Comparison of ENCODE assay signal across 22 cellular contexts in genomic region chr12:96812153-96812552, GRCh38.
"Had no signal": no experiment of that assay in that cellular context is flagged by ENCODE, and none has a peak within 500 bp of the region (broad histone marks: within the 10 kb centered on the region; RNA-seq: fewer than 3 reads in every experiment).

No MANE protein-coding gene starts in this region.

- H3K27me3 ChIP-seq: dorsolateral prefrontal cortex, gastroesophageal sphincter, heart left ventricle, tibial artery had no signal

- H3K4me1 ChIP-seq: gastroesophageal sphincter, heart left ventricle, parathyroid adenoma, tibial artery had no signal

- H3K27ac ChIP-seq: dorsolateral prefrontal cortex, gastroesophageal sphincter, heart left ventricle, parathyroid adenoma, tibial artery had no signal

- DNase-seq: activated CD4-positive, alpha-beta T cell treated with anti-CD3 and anti-CD28 coated beads for 4 hours; activated CD4-positive, alpha-beta T cell treated with anti-CD3 and anti-CD28 coated beads, Interleukin-2, amount 50 U/mL, for 48 hours; activated CD4-positive, CD25-positive, alpha-beta regulatory T cell; activated CD8-positive, alpha-beta memory T cell treated with anti-CD3 and anti-CD28 coated beads, Interleukin-2, amount 50 U/mL, for 48 hours; activated naive CD4-positive, alpha-beta T cell treated with Interleukin-2 at 50 U/mL for 16 hours; activated naive CD8-positive, alpha-beta T cell treated with anti-CD3 and anti-CD28 coated beads for 36 hours; activated T-cell treated with anti-CD3 and anti-CD28 coated beads, Interleukin-2, amount 50 U/mL, for 48 hours; central memory CD4-positive, alpha-beta T cell; dorsolateral prefrontal cortex; heart left ventricle; islet precursor cell; left cardiac atrium; mesendoderm; mucosa of descending colon; nephron progenitor cell; nucleus accumbens; right cardiac atrium; stimulated activated CD4-positive, alpha-beta T cell treated with anti-CD3 and anti-CD28 coated beads, Interleukin-12 subunit alpha, Interleukin-12 subunit beta, amount 100 ng/mL, for 4 hours; stimulated activated naive CD8-positive, alpha-beta T cell treated with anti-CD3 and anti-CD28 coated beads, Interleukin-15, amount 100 ng/mL, for 72 hours; tibial artery had no signal

- H3K9me3 ChIP-seq: gastroesophageal sphincter, mucosa of descending colon, tibial artery had no signal

- H3K9ac ChIP-seq: parathyroid adenoma had no signal

- H3K4me3 ChIP-seq: dorsolateral prefrontal cortex, gastroesophageal sphincter, heart left ventricle, mucosa of descending colon, tibial artery had no signal

- H3K4me3 Mint-ChIP-seq: activated naive CD8-positive, alpha-beta T cell treated with anti-CD3 and anti-CD28 coated beads for 36 hours; nephron progenitor cell; stimulated activated naive CD8-positive, alpha-beta T cell treated with anti-CD3 and anti-CD28 coated beads, Interleukin-15, amount 100 ng/mL, for 72 hours had no signal

- H3K27ac Mint-ChIP-seq: activated naive CD8-positive, alpha-beta T cell treated with anti-CD3 and anti-CD28 coated beads for 36 hours; nephron progenitor cell; stimulated activated naive CD8-positive, alpha-beta T cell treated with anti-CD3 and anti-CD28 coated beads, Interleukin-15, amount 100 ng/mL, for 72 hours had no signal

- H3K27me3 Mint-ChIP-seq: activated naive CD8-positive, alpha-beta T cell treated with anti-CD3 and anti-CD28 coated beads for 36 hours; stimulated activated naive CD8-positive, alpha-beta T cell treated with anti-CD3 and anti-CD28 coated beads, Interleukin-15, amount 100 ng/mL, for 72 hours had no signal

- ATAC-seq: gastroesophageal sphincter; heart left ventricle; left cardiac atrium; mucosa of descending colon; right cardiac atrium; stimulated activated naive CD8-positive, alpha-beta T cell treated with anti-CD3 and anti-CD28 coated beads, Interleukin-15, amount 100 ng/mL, for 72 hours had no signal

- H2AFZ ChIP-seq: parathyroid adenoma had no signal

- H3K4me1 Mint-ChIP-seq: activated naive CD8-positive, alpha-beta T cell treated with anti-CD3 and anti-CD28 coated beads for 36 hours; nephron progenitor cell; stimulated activated naive CD8-positive, alpha-beta T cell treated with anti-CD3 and anti-CD28 coated beads, Interleukin-15, amount 100 ng/mL, for 72 hours had no signal

- H3K36me3 ChIP-seq: heart left ventricle, tibial artery had no signal

- H3K36me3 Mint-ChIP-seq: activated naive CD8-positive, alpha-beta T cell treated with anti-CD3 and anti-CD28 coated beads for 36 hours had no signal

- H3K9me3 Mint-ChIP-seq: activated naive CD8-positive, alpha-beta T cell treated with anti-CD3 and anti-CD28 coated beads for 36 hours had no signal

- H3K79me2 ChIP-seq: parathyroid adenoma had no signal
